Comparison of ENCODE assay signal across 19 cellular contexts in the genomic region with DNA sequence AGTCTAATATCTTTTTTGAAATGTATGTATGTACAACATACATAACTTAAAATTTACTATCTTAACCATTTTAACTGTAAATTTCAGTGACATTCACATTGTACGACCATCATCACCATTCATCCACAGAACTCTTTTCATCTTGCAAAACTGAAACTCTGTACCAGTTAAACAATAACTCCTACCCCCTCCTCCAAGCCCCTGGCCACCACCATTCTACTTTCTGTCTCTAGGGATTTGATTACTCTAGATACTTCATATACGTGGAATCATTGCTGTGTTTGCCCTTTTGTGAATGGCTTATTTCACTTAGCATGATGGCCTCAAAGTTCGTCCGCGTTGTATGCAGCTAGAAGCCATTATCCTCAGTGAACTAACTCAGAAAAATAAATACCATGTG.
"Had no signal": no experiment of that assay in that cellular context is flagged by ENCODE, and none has a peak within 500 bp of the region (broad histone marks: within the 10 kb centered on the region; RNA-seq: fewer than 3 reads in every experiment).

No MANE protein-coding gene starts in this region.

- DNase-seq: effector memory CD8-positive, alpha-beta T cell; esophagus squamous epithelium; foreskin fibroblast; glutamatergic neuron; islet precursor cell; mammary epithelial cell; naive thymus-derived CD4-positive, alpha-beta T cell; nephron progenitor cell; psoas muscle; retina; right lobe of liver; stimulated activated CD4-positive, alpha-beta T cell treated with anti-CD3 and anti-CD28 coated beads, Interleukin-4, amount 100 ng/mL, for 24 hours; tibial artery; upper lobe of left lung had no signal

- H3K4me3 ChIP-seq: esophagus squamous epithelium, gastroesophageal sphincter, psoas muscle, right lobe of liver, tibial artery, upper lobe of left lung, vagina had no signal

- H3K27ac ChIP-seq: esophagus squamous epithelium, gastroesophageal sphincter, parathyroid adenoma, psoas muscle, right lobe of liver, tibial artery, upper lobe of left lung, vagina had no signal

- H3K36me3 ChIP-seq: esophagus squamous epithelium, gastroesophageal sphincter, right lobe of liver, tibial artery, upper lobe of left lung, vagina had no signal

- ATAC-seq: effector memory CD8-positive, alpha-beta T cell; gastroesophageal sphincter; left lobe of liver; naive thymus-derived CD4-positive, alpha-beta T cell; psoas muscle; right lobe of liver; stimulated activated memory B cell treated with anti-CD40 and anti-IgM and Interleukin-4, amounts not matched to agents 10 μg/mL and 1 μg/mL and 100 μg/mL, for 72 hours had no signal

- H3K27me3 ChIP-seq: esophagus squamous epithelium, gastroesophageal sphincter, right lobe of liver, tibial artery, upper lobe of left lung, vagina had no signal

- H3K9me3 ChIP-seq: esophagus squamous epithelium, gastroesophageal sphincter, psoas muscle, right lobe of liver, tibial artery, upper lobe of left lung, vagina had no signal
